21 cellular contexts compared by ENCODE assay signal in the genomic region with DNA sequence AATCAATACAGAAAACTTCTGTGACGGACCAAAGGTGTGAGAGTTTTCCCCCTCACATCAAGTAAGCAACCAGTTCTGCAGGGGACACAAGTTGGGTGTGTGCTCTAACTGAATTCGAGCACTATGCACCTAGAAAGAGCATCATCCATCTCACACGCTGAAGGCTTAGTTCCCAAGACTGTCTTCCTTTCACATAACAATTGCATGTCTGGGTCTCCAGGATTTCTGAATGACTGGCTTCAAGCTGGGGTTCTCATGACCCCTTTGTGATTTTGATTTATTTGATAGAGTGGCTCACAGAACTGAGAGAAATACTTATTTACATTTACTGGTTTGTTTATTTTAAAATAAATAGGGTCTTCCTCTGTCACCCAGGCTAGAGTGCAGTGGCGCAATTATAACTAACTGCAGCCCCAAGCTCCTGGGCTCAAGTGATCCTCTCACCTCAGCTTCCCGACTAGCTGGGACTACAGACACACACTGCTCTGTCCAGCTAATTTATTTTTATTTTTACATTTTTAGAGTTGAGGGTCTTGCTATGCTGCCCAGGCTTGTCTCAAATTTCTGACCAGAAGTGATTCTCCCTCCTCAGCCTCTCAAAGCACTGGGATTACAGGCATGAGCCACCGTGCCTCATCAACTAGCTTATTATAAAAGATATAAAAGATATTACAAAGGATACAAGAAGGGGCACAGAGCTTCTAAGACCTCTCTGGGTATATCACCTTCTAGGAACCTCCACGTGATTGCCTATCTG.
"Had no signal": no experiment of that assay in that cellular context is flagged by ENCODE, and none has a peak within 500 bp of the region (broad histone marks: within the 10 kb centered on the region; RNA-seq: fewer than 3 reads in every experiment).

No MANE protein-coding gene starts in this region.

- H3K9me3 ChIP-seq: gastrocnemius medialis, lower lobe of right lung, neutrophil, pancreas, right lobe of liver, suprapubic skin, transverse colon, vagina had no signal

- H3K4me1 Mint-ChIP-seq: immature natural killer cell; natural killer cell; stimulated activated naive B cell treated with anti-CD40 and anti-IgM and Interleukin-4, amounts not matched to agents 10 μg/mL and 1 μg/mL and 100 μg/mL, for 72 hours had no signal

- H3K27ac Mint-ChIP-seq: effector memory CD8-positive, alpha-beta T cell; immature natural killer cell; natural killer cell; stimulated activated naive B cell treated with anti-CD40 and anti-IgM and Interleukin-4, amounts not matched to agents 10 μg/mL and 1 μg/mL and 100 μg/mL, for 72 hours; stimulated activated naive CD8-positive, alpha-beta T cell treated with anti-CD3 and anti-CD28 coated beads, Interleukin-15, Interleukin-2, amounts not matched to agents 100 ng/mL and 50 ng/mL, for 24 hours had no signal

- DNase-seq: cortex of kidney; effector memory CD8-positive, alpha-beta T cell; gastrocnemius medialis; head of caudate nucleus; immature natural killer cell; islet precursor cell; kidney glomerular epithelial cell; left ventricle myocardium superior; lower lobe of right lung; natural killer cell; pancreas; right lobe of liver; small intestine; stimulated activated CD4-positive, alpha-beta T cell treated with anti-CD3 and anti-CD28 coated beads, Interleukin-15, amount 100 ng/mL, for 24 hours; stimulated activated CD4-positive, alpha-beta T cell treated with anti-CD3 and anti-CD28 coated beads, Interleukin-2, amount 100 ng/mL, for 48 hours; stimulated activated naive B cell treated with anti-CD40 and anti-IgM and Interleukin-4, amounts not matched to agents 10 μg/mL and 1 μg/mL and 100 μg/mL, for 72 hours; transverse colon had no signal

- H3K27me3 ChIP-seq: gastrocnemius medialis, neutrophil, pancreas, right lobe of liver, suprapubic skin, transverse colon, vagina had no signal

- H3K36me3 ChIP-seq: gastrocnemius medialis, lower lobe of right lung, neutrophil, pancreas, right lobe of liver, suprapubic skin, transverse colon, vagina had no signal

- H3K36me3 Mint-ChIP-seq: immature natural killer cell; natural killer cell; stimulated activated naive B cell treated with anti-CD40 and anti-IgM and Interleukin-4, amounts not matched to agents 10 μg/mL and 1 μg/mL and 100 μg/mL, for 72 hours had no signal

- H3K4me3 ChIP-seq: gastrocnemius medialis, lower lobe of right lung, pancreas, right lobe of liver, suprapubic skin, transverse colon, vagina had no signal

- H3K4me1 ChIP-seq: gastrocnemius medialis, lower lobe of right lung, pancreas, right lobe of liver, suprapubic skin, transverse colon, vagina had no signal

- H3K4me3 Mint-ChIP-seq: effector memory CD8-positive, alpha-beta T cell; immature natural killer cell; natural killer cell; stimulated activated naive B cell treated with anti-CD40 and anti-IgM and Interleukin-4, amounts not matched to agents 10 μg/mL and 1 μg/mL and 100 μg/mL, for 72 hours; stimulated activated naive CD8-positive, alpha-beta T cell treated with anti-CD3 and anti-CD28 coated beads, Interleukin-15, Interleukin-2, amounts not matched to agents 100 ng/mL and 50 ng/mL, for 24 hours had no signal

- H3K27me3 Mint-ChIP-seq: effector memory CD8-positive, alpha-beta T cell; stimulated activated naive B cell treated with anti-CD40 and anti-IgM and Interleukin-4, amounts not matched to agents 10 μg/mL and 1 μg/mL and 100 μg/mL, for 72 hours; stimulated activated naive CD8-positive, alpha-beta T cell treated with anti-CD3 and anti-CD28 coated beads, Interleukin-15, Interleukin-2, amounts not matched to agents 100 ng/mL and 50 ng/mL, for 24 hours had no signal

- ATAC-seq: effector memory CD8-positive, alpha-beta T cell; gastrocnemius medialis; left ventricle myocardium superior; lower lobe of right lung; natural killer cell; pancreas; right lobe of liver; stimulated activated naive B cell treated with anti-CD40 and anti-IgM and Interleukin-4, amounts not matched to agents 10 μg/mL and 1 μg/mL and 100 μg/mL, for 72 hours had no signal

- H3K27ac ChIP-seq: gastrocnemius medialis, lower lobe of right lung, neutrophil, pancreas, right lobe of liver, suprapubic skin, transverse colon, vagina had no signal
